Comparison of ENCODE assay signal across 22 cellular contexts in genomic region chr4:156606444-156607197, GRCh38.
DNase-seq lines count a peak whose midpoint lies in the region; ATAC-seq and TF ChIP-seq lines count a peak whose summit lies in the region.
"Had no signal": no experiment of that assay in that cellular context is flagged by ENCODE, and none has a peak within 500 bp of the region (broad histone marks: within the 10 kb centered on the region; RNA-seq: fewer than 3 reads in every experiment).

No MANE protein-coding gene starts in this region.

- peak overlapping the region; percentile 64; the same call in 1 of the 2 replicates for H3K18ac ChIP-seq in IMR-90 (ENCODE audit: low read depth, low read length)

- peak; percentile 68 for ATAC-seq in IMR-90 (ENCODE audit: low read depth)
- ATAC-seq in stimulated activated naive B cell treated with anti-CD40 and anti-IgM and Interleukin-4, amounts not matched to agents 10 μg/mL and 1 μg/mL and 100 μg/mL, for 72 hours (replicated peaks) = no peak
- ATAC-seq in GM21423 (IDR thresholded peaks at IDR 0.05; ENCODE audit: unreplicated experiment) = no peak
- ATAC-seq in HG02642 (IDR thresholded peaks at IDR 0.05; ENCODE audit: poor library complexity, unreplicated experiment) = no peak
- ATAC-seq: pancreas; right lobe of liver; stimulated activated effector memory CD8-positive, alpha-beta T cell treated with anti-CD3 and anti-CD28 coated beads, Interleukin-12 subunit alpha, Interleukin-12 subunit beta, amount 100 ng/mL, for 72 hours; WTC11 had no signal

- H2BK20ac ChIP-seq in IMR-90 (ENCODE audit: low read depth, low read length) = peak overlapping the region; percentile 5; the same call in 1 of the 2 replicates

- intact Hi-C loops in IMR-90 (cut with micrococcal nuclease) = no loop called here

- no peaks in the 10 kb centered on the region for H3K36me3 ChIP-seq in IMR-90 (ENCODE audit: control insufficient read depth, insufficient read depth, low read length)
- no peaks in the 10 kb centered on the region for H3K36me3 ChIP-seq in mesodermal cell (ENCODE audit: control insufficient read depth, insufficient read depth, low read length)
- no peaks in the 10 kb centered on the region for H3K36me3 ChIP-seq in right atrium auricular region
- H3K36me3 ChIP-seq: pancreas, right lobe of liver had no signal

- no peak overlapping the region for H2AFZ ChIP-seq in IMR-90 (replicated peaks; ENCODE audit: low read length, poor library complexity)

- no peaks in the 10 kb centered on the region for H3K27me3 Mint-ChIP-seq in stimulated activated naive B cell treated with anti-CD40 and anti-IgM and Interleukin-4, amounts not matched to agents 10 μg/mL and 1 μg/mL and 100 μg/mL, for 72 hours
- H3K27me3 Mint-ChIP-seq: activated CD4-positive, alpha-beta memory T cell treated with anti-CD3 and anti-CD28 coated beads for 36 hours; CD4-positive, alpha-beta memory T cell had no signal

- no peak overlapping the region for H2AK9ac ChIP-seq in IMR-90 (replicated peaks; ENCODE audit: low read depth, low read length, poor library complexity)

- H3K4me2 ChIP-seq in IMR-90 (ENCODE audit: low read depth, low read length) = peak overlapping the region; percentile 49; the same call in 1 of the 2 replicates

- H3K27ac ChIP-seq in IMR-90 (ENCODE audit: insufficient read depth, low read length) (no peak overlapping the region), mesodermal cell (ENCODE audit: low read depth, low read length, severe bottlenecking) (peak overlapping the region; percentile 74), right atrium auricular region (no peak overlapping the region)
- H3K27ac ChIP-seq: pancreas, right lobe of liver, testis had no signal

- H3K9me1 ChIP-seq in IMR-90 (ENCODE audit: insufficient read depth, low read length) = no peaks in the 10 kb centered on the region

- H4K20me1 ChIP-seq in IMR-90 (ENCODE audit: insufficient read depth, low read length) = no peaks in the 10 kb centered on the region

- peaks cover 0 to 4% of the 10 kb centered on the region in 2 donors for H3K9me3 Mint-ChIP-seq in stimulated activated naive B cell treated with anti-CD40 and anti-IgM and Interleukin-4, amounts not matched to agents 10 μg/mL and 1 μg/mL and 100 μg/mL, for 72 hours
- H3K9me3 Mint-ChIP-seq: activated CD4-positive, alpha-beta memory T cell treated with anti-CD3 and anti-CD28 coated beads for 36 hours had no signal

- no peak overlapping the region for H2BK15ac ChIP-seq in IMR-90 (ENCODE audit: low read depth, low read length)

- CTCF ChIA-PET in IMR-90 (lab: Yijun Ruan, JAX) = no interaction called here

- in situ Hi-C loops in IMR-90 (cut with MboI; ENCODE audit: low sequenced_read_pairs) = no loop called here

- H3K4me1 Mint-ChIP-seq in stimulated activated naive B cell treated with anti-CD40 and anti-IgM and Interleukin-4, amounts not matched to agents 10 μg/mL and 1 μg/mL and 100 μg/mL, for 72 hours = no peaks in the 10 kb centered on the region
- H3K4me1 Mint-ChIP-seq: CD4-positive, alpha-beta memory T cell; immature natural killer cell; stimulated activated effector memory CD8-positive, alpha-beta T cell treated with anti-CD3 and anti-CD28 coated beads, Interleukin-12 subunit alpha, Interleukin-12 subunit beta, amount 100 ng/mL, for 72 hours; WTC11 had no signal

- peak overlapping the region; percentile 43 for H3K27ac Mint-ChIP-seq in stimulated activated naive B cell treated with anti-CD40 and anti-IgM and Interleukin-4, amounts not matched to agents 10 μg/mL and 1 μg/mL and 100 μg/mL, for 72 hours
- H3K27ac Mint-ChIP-seq: activated CD4-positive, alpha-beta memory T cell treated with anti-CD3 and anti-CD28 coated beads for 36 hours; CD4-positive, alpha-beta memory T cell; immature natural killer cell; stimulated activated effector memory CD8-positive, alpha-beta T cell treated with anti-CD3 and anti-CD28 coated beads, Interleukin-12 subunit alpha, Interleukin-12 subunit beta, amount 100 ng/mL, for 72 hours; T-helper 2 cell treated with Interferon-gamma antibody and Interleukin-4, amounts not matched to agents 5 μg/mL and 100 μg/mL, for 36 hours; WTC11 had no signal

- H3K56ac ChIP-seq in IMR-90 (ENCODE audit: extremely low read depth, insufficient read depth, low read length) = no peak overlapping the region

- H2AK5ac ChIP-seq in IMR-90 (ENCODE audit: low read depth, low read length) = no peak overlapping the region

- BruUV-seq in IMR-90 (replicated peaks; lab: Mats Ljungman, UMichigan) = no TSS peak

- H3K27me3 ChIP-seq in IMR-90 (ENCODE audit: control insufficient read depth, insufficient read depth, low read length) = no peaks in the 10 kb centered on the region
- no peaks in the 10 kb centered on the region for H3K27me3 ChIP-seq in right atrium auricular region
- H3K27me3 ChIP-seq: pancreas, right lobe of liver, testis had no signal

- POLR2A ChIA-PET in IMR-90 (lab: Charles Lee; ENCODE audit: unreplicated experiment) = interaction anchor here (0.5 kb wide), 1 partner anchor 387 kb away, joined by 3 read pairs; no protein-coding TSS in a partner anchor

- TF ChIP-seq CTCF in IMR-90 (conservative IDR thresholded peaks at IDR 0.05; ENCODE audit: low read depth, low read length) = no peak
- TF ChIP-seq CTCF in choroid plexus epithelial cell (conservative IDR thresholded peaks at IDR 0.05; ENCODE audit: low read depth, low read length) = no peak
- no peak for TF ChIP-seq CTCF in right atrium auricular region (IDR thresholded peaks at IDR 0.05)

- no peak overlapping the region for H3K4ac ChIP-seq in IMR-90 (ENCODE audit: low read depth, low read length)

- peak overlapping the region; percentile 14; the same call in 1 of the 2 replicates for H2BK120ac ChIP-seq in IMR-90 (ENCODE audit: low read depth, low read length)

- H3K4me3 ChIP-seq in IMR-90 (ENCODE audit: insufficient read depth, low read depth, low read length) (no peak overlapping the region), choroid plexus epithelial cell (ENCODE audit: low read depth, low read length) (no peak overlapping the region), mesodermal cell (ENCODE audit: extremely low read depth, insufficient read depth, low read length, poor library complexity, severe bottlenecking) (no peak overlapping the region), right atrium auricular region (no peak overlapping the region)
- H3K4me3 ChIP-seq: pancreas, right lobe of liver, testis had no signal

- no peaks in the 10 kb centered on the region for H3K36me3 Mint-ChIP-seq in stimulated activated naive B cell treated with anti-CD40 and anti-IgM and Interleukin-4, amounts not matched to agents 10 μg/mL and 1 μg/mL and 100 μg/mL, for 72 hours
- H3K36me3 Mint-ChIP-seq: activated CD4-positive, alpha-beta memory T cell treated with anti-CD3 and anti-CD28 coated beads for 36 hours; CD4-positive, alpha-beta memory T cell; immature natural killer cell; stimulated activated effector memory CD8-positive, alpha-beta T cell treated with anti-CD3 and anti-CD28 coated beads, Interleukin-12 subunit alpha, Interleukin-12 subunit beta, amount 100 ng/mL, for 72 hours had no signal

- dilution Hi-C loops in IMR-90 (cut with HindIII; ENCODE audit: low sequenced_read_pairs, unreplicated experiment) = no loop called here

- WGBS in IMR-90 (ENCODE audit: extremely low coverage in 2 of 2, insufficient read length in 1 of 2), 2 experiments = 83% methylated on average over 2 of the region's 4 CpGs; no CpG with 5 or more reads in 1 of the 2 experiments
- 81 to 91% methylated on average over 3 to 4 of the region's 4 CpGs for WGBS in mesodermal cell (ENCODE audit: insufficient coverage in 2 of 2), 2 experiments

- H4K8ac ChIP-seq in IMR-90 (ENCODE audit: low read depth in 2 of 2, low read length in 2 of 2) = 0 out of 4 replicates have a peak overlapping the region, but pooled peaks of 1 of the 2 experiments have one; percentile 1

- 0 out of 2 replicates have a peak overlapping the region, but pooled peaks have one; percentile 42 for H4K5ac ChIP-seq in IMR-90 (ENCODE audit: low read depth, low read length)

- H3K14ac ChIP-seq in IMR-90 (replicated peaks; ENCODE audit: low read depth, low read length) = no peak overlapping the region

- TF ChIP-seq RAD21 in IMR-90 (IDR thresholded peaks at IDR 0.05; ENCODE audit: low read length) = no peak

- no peak overlapping the region for H3K4me3 Mint-ChIP-seq in stimulated activated naive B cell treated with anti-CD40 and anti-IgM and Interleukin-4, amounts not matched to agents 10 μg/mL and 1 μg/mL and 100 μg/mL, for 72 hours
- H3K4me3 Mint-ChIP-seq: activated CD4-positive, alpha-beta memory T cell treated with anti-CD3 and anti-CD28 coated beads for 36 hours; CD4-positive, alpha-beta memory T cell; immature natural killer cell; stimulated activated effector memory CD8-positive, alpha-beta T cell treated with anti-CD3 and anti-CD28 coated beads, Interleukin-12 subunit alpha, Interleukin-12 subunit beta, amount 100 ng/mL, for 72 hours; T-helper 2 cell treated with Interferon-gamma antibody and Interleukin-4, amounts not matched to agents 5 μg/mL and 100 μg/mL, for 36 hours; WTC11 had no signal

- H3K4me1 ChIP-seq in IMR-90 (ENCODE audit: control insufficient read depth, insufficient read depth, low read length) = peaks cover 4% of the 10 kb centered on the region; the same call in 1 of the 2 replicates
- peaks cover 10% of the 10 kb centered on the region for H3K4me1 ChIP-seq in mesodermal cell (ENCODE audit: control insufficient read depth, insufficient read depth, low read length, poor library complexity, severe bottlenecking)
- no peaks in the 10 kb centered on the region for H3K4me1 ChIP-seq in right atrium auricular region
- H3K4me1 ChIP-seq: pancreas, right lobe of liver, testis had no signal

- no peaks in the 10 kb centered on the region for H3K9me3 ChIP-seq in IMR-90 (ENCODE audit: control insufficient read depth, insufficient read depth, low read length)
- H3K9me3 ChIP-seq in mesodermal cell (ENCODE audit: control insufficient read depth, low read length) = no peaks in the 10 kb centered on the region
- H3K9me3 ChIP-seq in right atrium auricular region = no peaks in the 10 kb centered on the region
- H3K9me3 ChIP-seq: pancreas, right lobe of liver, testis had no signal

- H3K79me1 ChIP-seq in IMR-90 (ENCODE audit: low read depth in 1 of 2, low read length in 2 of 2) = no peaks in the 10 kb centered on the region

- no peak overlapping the region for H4K91ac ChIP-seq in IMR-90 (ENCODE audit: insufficient read depth, low read depth, low read length)

- DNase-seq in IMR-90 = peak; percentile 74
- DNase-seq in choroid plexus epithelial cell (ENCODE audit: low read depth) = peak; percentile 77
- no peak for DNase-seq in stimulated activated naive B cell treated with anti-CD40 and anti-IgM and Interleukin-4, amounts not matched to agents 10 μg/mL and 1 μg/mL and 100 μg/mL, for 72 hours
- DNase-seq in T-helper 2 cell = no peak
- no peak for DNase-seq in right atrium auricular region (ENCODE audit: low spot score)
- DNase-seq: activated CD4-positive, alpha-beta memory T cell treated with anti-CD3 and anti-CD28 coated beads for 36 hours; amygdala; CD4-positive, alpha-beta memory T cell; immature natural killer cell; Karpas-422; NCI-H1105; NCI-H2081 treated with DMSO at 0.1 percent for 48 hours; NCI-H510A; pancreas; right lobe of liver; testis had no signal

- no peak overlapping the region for H3K9ac ChIP-seq in IMR-90 (ENCODE audit: low read depth, low read length)

- H2BK5ac ChIP-seq in IMR-90 (ENCODE audit: low read depth, low read length, poor library complexity, severe bottlenecking) = peak overlapping the region; percentile 12

- H3K23ac ChIP-seq in IMR-90 (ENCODE audit: low read depth, low read length) = no peak overlapping the region

- TF ChIP-seq POLR2A in IMR-90 (IDR thresholded peaks at IDR 0.05; ENCODE audit: low read depth, low read length) = no peak

Comparison
In these comparisons a context has a peak if more than half of its experiments do, and no peak if none do; other contexts are left out.
1. DNase-seq: peak in IMR-90 (single experiment) and choroid plexus epithelial cell (single experiment); none in stimulated activated naive B cell treated with anti-CD40 and anti-IgM and Interleukin-4, amounts not matched to agents 10 μg/mL and 1 μg/mL and 100 μg/mL, for 72 hours (single experiment), T-helper 2 cell (0 of 5) and right atrium auricular region (single experiment).